Comparison of ENCODE assay signal across 1 cellular context in the genomic region with DNA sequence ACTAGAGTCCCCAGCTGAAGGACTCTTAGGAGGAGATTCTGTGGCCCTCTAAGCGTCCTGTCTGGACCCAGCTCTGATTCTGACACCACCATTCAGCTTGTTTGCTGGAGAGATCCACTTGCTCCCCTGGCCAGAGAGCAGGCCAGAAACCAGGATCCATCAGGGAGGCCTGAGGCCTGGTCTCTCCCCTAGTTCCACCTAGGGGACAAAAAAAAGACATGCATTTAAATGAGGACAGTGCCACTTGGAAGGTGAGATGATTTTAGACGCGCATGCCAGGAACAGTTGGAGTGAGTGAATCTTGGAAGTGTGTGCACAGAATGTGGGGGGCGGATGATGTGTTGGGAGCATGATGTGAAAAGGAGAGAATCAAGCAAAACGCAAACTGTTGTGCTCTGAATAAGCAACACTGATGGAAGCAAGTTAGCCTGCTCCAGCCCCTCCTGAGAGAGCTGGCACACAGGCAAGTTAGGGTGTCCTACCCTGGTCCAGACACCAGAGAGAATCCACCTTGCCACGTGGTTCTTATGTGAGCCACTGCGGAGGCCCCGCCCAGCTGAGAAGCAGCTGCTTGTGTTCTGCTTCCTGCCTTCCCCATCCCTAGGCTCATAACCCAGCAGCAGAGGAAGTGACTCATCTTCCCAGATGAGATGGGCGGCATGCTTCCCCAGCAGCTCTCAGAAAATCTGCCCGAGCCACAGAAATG.
A peak's percentile ranks its signal among the peaks of the same experiment; 100 is the strongest.
TF ChIP-seq lines count a peak whose summit lies in the region.

No MANE protein-coding gene starts in this region.

TF ChIP-seq in HepG2, 621 proteins besides CTCF, POLR2A, EP300 and RAD21 (continued from another document):
- TF ChIP-seq, protein P1, sequence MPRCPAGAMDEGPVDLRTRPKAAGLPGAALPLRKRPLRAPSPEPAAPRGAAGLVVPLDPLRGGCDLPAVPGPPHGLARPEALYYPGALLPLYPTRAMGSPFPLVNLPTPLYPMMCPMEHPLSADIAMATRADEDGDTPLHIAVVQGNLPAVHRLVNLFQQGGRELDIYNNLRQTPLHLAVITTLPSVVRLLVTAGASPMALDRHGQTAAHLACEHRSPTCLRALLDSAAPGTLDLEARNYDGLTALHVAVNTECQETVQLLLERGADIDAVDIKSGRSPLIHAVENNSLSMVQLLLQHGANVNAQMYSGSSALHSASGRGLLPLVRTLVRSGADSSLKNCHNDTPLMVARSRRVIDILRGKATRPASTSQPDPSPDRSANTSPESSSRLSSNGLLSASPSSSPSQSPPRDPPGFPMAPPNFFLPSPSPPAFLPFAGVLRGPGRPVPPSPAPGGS (CRISPR knock-in tag; IDR thresholded peaks at IDR 0.05), result peak; percentile 32; the same call in 1 of the 2 replicates
- TF ChIP-seq STAG1 (CRISPR knock-in tag; IDR thresholded peaks at IDR 0.05) (peak; percentile 19; the same call in 1 of the 2 replicates), ZNF629 (CRISPR knock-in tag; conservative IDR thresholded peaks at IDR 0.05) (no peak), SRSF4 (IDR thresholded peaks at IDR 0.05; ENCODE audit: low read depth, low read length, poor library complexity, severe bottlenecking) (no peak), FOSL2 (CRISPR knock-in tag; IDR thresholded peaks at IDR 0.05) (peak; percentile 96), ELF3 (CRISPR knock-in tag; IDR thresholded peaks at IDR 0.05) (peak; percentile 38; the same call in 1 of the 2 replicates), ZNF761 (CRISPR knock-in tag; conservative IDR thresholded peaks at IDR 0.05) (0 out of 2 replicates have a peak, but pooled peaks have one; percentile 16), GABPB1 (CRISPR knock-in tag; IDR thresholded peaks at IDR 0.05) (peak; percentile 55), MED1 (CRISPR knock-in tag; IDR thresholded peaks at IDR 0.05) (0 out of 2 replicates have a peak, but pooled peaks have one; percentile 32), ZNF792 (CRISPR knock-in tag; IDR thresholded peaks at IDR 0.05) (peak; percentile 49; the same call in 1 of the 2 replicates), ELF1 (CRISPR knock-in tag; IDR thresholded peaks at IDR 0.05) (peak; percentile 39), ZNF605 (CRISPR knock-in tag; IDR thresholded peaks at IDR 0.05) (0 out of 2 replicates have a peak, but pooled peaks have one; percentile 24), TEAD3 (CRISPR knock-in tag; optimal IDR thresholded peaks at IDR 0.05; ENCODE audit: borderline replicate concordance) (peak; percentile 51), DMAP1 (CRISPR knock-in tag; IDR thresholded peaks at IDR 0.05) (0 out of 2 replicates have a peak, but pooled peaks have one; percentile 26), CHD4 (IDR thresholded peaks at IDR 0.05; ENCODE audit: borderline replicate concordance, low read length) (no peak), RXRB (CRISPR knock-in tag; IDR thresholded peaks at IDR 0.05; ENCODE audit: borderline replicate concordance) (peak; percentile 29; the same call in 1 of the 2 replicates), GATAD2A (CRISPR knock-in tag; IDR thresholded peaks at IDR 0.05) (peak; percentile 51), MYC (CRISPR knock-in tag; IDR thresholded peaks at IDR 0.05; ENCODE audit: borderline replicate concordance) (peak; percentile 65), CHD2 (IDR thresholded peaks at IDR 0.05; ENCODE audit: low read depth, low read length) (no peak), KAT8 (CRISPR knock-in tag; IDR thresholded peaks at IDR 0.05) (peak; percentile 36; the same call in 1 of the 2 replicates), SAP130 (CRISPR knock-in tag; IDR thresholded peaks at IDR 0.05; ENCODE audit: low read depth) (peak; percentile 82), GABPA (IDR thresholded peaks at IDR 0.05; ENCODE audit: low read depth, low read length) (no peak), GABPA (CRISPR knock-in tag; IDR thresholded peaks at IDR 0.05; ENCODE audit: low read depth) (peak; percentile 67), NFKB2 (CRISPR knock-in tag; IDR thresholded peaks at IDR 0.05; ENCODE audit: borderline replicate concordance) (peak; percentile 29; the same call in 1 of the 2 replicates), RARA (CRISPR knock-in tag; IDR thresholded peaks at IDR 0.05) (peak; percentile 31)
- TF ChIP-seq, protein P2, sequence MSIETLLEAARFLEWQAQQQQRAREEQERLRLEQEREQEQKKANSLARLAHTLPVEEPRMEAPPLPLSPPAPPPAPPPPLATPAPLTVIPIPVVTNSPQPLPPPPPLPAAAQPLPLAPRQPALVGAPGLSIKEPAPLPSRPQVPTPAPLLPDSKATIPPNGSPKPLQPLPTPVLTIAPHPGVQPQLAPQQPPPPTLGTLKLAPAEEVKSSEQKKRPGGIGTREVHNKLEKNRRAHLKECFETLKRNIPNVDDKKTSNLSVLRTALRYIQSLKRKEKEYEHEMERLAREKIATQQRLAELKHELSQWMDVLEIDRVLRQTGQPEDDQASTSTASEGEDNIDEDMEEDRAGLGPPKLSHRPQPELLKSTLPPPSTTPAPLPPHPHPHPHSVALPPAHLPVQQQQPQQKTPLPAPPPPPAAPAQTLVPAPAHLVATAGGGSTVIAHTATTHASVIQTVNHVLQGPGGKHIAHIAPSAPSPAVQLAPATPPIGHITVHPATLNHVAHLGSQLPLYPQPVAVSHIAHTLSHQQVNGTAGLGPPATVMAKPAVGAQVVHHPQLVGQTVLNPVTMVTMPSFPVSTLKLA (IDR thresholded peaks at IDR 0.05), result peak; percentile 26; the same call in 1 of the 2 replicates
- TF ChIP-seq, protein P3, sequence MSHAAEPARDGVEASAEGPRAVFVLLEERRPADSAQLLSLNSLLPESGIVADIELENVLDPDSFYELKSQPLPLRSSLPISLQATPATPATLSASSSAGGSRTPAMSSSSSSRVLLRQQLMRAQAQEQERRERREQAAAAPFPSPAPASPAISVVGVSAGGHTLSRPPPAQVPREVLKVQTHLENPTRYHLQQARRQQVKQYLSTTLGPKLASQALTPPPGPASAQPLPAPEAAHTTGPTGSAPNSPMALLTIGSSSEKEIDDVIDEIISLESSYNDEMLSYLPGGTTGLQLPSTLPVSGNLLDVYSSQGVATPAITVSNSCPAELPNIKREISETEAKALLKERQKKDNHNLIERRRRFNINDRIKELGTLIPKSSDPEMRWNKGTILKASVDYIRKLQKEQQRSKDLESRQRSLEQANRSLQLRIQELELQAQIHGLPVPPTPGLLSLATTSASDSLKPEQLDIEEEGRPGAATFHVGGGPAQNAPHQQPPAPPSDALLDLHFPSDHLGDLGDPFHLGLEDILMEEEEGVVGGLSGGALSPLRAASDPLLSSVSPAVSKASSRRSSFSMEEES (CRISPR knock-in tag; IDR thresholded peaks at IDR 0.05), result 0 out of 2 replicates have a peak, but pooled peaks have one; percentile 41
- TF ChIP-seq, protein P4, sequence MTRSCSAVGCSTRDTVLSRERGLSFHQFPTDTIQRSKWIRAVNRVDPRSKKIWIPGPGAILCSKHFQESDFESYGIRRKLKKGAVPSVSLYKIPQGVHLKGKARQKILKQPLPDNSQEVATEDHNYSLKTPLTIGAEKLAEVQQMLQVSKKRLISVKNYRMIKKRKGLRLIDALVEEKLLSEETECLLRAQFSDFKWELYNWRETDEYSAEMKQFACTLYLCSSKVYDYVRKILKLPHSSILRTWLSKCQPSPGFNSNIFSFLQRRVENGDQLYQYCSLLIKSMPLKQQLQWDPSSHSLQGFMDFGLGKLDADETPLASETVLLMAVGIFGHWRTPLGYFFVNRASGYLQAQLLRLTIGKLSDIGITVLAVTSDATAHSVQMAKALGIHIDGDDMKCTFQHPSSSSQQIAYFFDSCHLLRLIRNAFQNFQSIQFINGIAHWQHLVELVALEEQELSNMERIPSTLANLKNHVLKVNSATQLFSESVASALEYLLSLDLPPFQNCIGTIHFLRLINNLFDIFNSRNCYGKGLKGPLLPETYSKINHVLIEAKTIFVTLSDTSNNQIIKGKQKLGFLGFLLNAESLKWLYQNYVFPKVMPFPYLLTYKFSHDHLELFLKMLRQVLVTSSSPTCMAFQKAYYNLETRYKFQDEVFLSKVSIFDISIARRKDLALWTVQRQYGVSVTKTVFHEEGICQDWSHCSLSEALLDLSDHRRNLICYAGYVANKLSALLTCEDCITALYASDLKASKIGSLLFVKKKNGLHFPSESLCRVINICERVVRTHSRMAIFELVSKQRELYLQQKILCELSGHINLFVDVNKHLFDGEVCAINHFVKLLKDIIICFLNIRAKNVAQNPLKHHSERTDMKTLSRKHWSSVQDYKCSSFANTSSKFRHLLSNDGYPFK (CRISPR knock-in tag; IDR thresholded peaks at IDR 0.05; ENCODE audit: borderline replicate concordance), result no peak
- TF ChIP-seq, protein P5, sequence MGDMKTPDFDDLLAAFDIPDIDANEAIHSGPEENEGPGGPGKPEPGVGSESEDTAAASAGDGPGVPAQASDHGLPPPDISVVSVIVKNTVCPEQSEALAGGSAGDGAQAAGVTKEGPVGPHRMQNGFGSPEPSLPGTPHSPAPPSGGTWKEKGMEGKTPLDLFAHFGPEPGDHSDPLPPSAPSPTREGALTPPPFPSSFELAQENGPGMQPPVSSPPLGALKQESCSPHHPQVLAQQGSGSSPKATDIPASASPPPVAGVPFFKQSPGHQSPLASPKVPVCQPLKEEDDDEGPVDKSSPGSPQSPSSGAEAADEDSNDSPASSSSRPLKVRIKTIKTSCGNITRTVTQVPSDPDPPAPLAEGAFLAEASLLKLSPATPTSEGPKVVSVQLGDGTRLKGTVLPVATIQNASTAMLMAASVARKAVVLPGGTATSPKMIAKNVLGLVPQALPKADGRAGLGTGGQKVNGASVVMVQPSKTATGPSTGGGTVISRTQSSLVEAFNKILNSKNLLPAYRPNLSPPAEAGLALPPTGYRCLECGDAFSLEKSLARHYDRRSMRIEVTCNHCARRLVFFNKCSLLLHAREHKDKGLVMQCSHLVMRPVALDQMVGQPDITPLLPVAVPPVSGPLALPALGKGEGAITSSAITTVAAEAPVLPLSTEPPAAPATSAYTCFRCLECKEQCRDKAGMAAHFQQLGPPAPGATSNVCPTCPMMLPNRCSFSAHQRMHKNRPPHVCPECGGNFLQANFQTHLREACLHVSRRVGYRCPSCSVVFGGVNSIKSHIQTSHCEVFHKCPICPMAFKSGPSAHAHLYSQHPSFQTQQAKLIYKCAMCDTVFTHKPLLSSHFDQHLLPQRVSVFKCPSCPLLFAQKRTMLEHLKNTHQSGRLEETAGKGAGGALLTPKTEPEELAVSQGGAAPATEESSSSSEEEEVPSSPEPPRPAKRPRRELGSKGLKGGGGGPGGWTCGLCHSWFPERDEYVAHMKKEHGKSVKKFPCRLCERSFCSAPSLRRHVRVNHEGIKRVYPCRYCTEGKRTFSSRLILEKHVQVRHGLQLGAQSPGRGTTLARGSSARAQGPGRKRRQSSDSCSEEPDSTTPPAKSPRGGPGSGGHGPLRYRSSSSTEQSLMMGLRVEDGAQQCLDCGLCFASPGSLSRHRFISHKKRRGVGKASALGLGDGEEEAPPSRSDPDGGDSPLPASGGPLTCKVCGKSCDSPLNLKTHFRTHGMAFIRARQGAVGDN (CRISPR knock-in tag; IDR thresholded peaks at IDR 0.05), result peak; percentile 75
- TF ChIP-seq, protein P6, sequence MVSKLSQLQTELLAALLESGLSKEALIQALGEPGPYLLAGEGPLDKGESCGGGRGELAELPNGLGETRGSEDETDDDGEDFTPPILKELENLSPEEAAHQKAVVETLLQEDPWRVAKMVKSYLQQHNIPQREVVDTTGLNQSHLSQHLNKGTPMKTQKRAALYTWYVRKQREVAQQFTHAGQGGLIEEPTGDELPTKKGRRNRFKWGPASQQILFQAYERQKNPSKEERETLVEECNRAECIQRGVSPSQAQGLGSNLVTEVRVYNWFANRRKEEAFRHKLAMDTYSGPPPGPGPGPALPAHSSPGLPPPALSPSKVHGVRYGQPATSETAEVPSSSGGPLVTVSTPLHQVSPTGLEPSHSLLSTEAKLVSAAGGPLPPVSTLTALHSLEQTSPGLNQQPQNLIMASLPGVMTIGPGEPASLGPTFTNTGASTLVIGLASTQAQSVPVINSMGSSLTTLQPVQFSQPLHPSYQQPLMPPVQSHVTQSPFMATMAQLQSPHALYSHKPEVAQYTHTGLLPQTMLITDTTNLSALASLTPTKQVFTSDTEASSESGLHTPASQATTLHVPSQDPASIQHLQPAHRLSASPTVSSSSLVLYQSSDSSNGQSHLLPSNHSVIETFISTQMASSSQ (IDR thresholded peaks at IDR 0.05; ENCODE audit: low read depth), result no peak
- TF ChIP-seq, protein P6 (CRISPR knock-in tag; IDR thresholded peaks at IDR 0.05; ENCODE audit: borderline replicate concordance), result 0 out of 2 replicates have a peak, but pooled peaks have one; percentile 20
- TF ChIP-seq, protein P7, sequence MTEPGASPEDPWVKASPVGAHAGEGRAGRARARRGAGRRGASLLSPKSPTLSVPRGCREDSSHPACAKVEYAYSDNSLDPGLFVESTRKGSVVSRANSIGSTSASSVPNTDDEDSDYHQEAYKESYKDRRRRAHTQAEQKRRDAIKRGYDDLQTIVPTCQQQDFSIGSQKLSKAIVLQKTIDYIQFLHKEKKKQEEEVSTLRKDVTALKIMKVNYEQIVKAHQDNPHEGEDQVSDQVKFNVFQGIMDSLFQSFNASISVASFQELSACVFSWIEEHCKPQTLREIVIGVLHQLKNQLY (CRISPR knock-in tag; IDR thresholded peaks at IDR 0.05), result peak; percentile 39; the same call in 1 of the 2 replicates
